ENCODE assay signal across 18 cellular contexts in the genomic region with DNA sequence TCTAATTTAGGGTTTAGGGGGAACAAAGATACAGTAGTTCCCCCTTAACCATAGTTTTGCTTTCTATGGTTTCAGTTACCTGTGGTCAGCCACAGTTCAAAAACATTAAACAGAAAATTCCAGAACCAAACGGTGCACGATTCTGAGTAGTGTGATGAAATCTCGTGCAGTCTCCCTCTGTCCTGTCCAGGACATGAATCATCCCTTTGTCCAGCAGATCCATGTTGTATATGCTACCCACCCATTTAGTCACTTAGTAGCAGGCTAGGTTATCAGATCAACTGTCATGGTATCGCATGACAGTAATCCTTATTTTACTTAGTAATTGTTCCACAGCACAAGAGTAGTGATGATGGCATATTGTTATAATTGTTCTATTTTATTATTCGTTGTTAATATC.
"Had no signal": no experiment of that assay in that cellular context is flagged by ENCODE, and none has a peak within 500 bp of the region (broad histone marks: within the 10 kb centered on the region; RNA-seq: fewer than 3 reads in every experiment).

No MANE protein-coding gene starts in this region.

- DNase-seq: activated CD4-positive, alpha-beta T cell treated with anti-CD3 and anti-CD28 coated beads, Interleukin-2, amount 50 U/mL, for 1 hour; activated CD4-positive, CD25-positive, alpha-beta regulatory T cell; activated naive CD4-positive, alpha-beta T cell treated with anti-CD3 and anti-CD28 coated beads, Interleukin-2, amount 10 ng/mL, durations not matched to agents 7 days and 5 days; activated T-cell treated with anti-CD3 and anti-CD28 coated beads for 4 hours; adrenal gland; dorsolateral prefrontal cortex; esophagus squamous epithelium; hypothalamus; lower lobe of right lung; midbrain; stimulated activated CD4-positive, alpha-beta T cell treated with anti-CD3 and anti-CD28 coated beads, Interleukin-2, amount 100 ng/mL, for 48 hours; stimulated activated CD8-positive, alpha-beta memory T cell treated with anti-CD3 and anti-CD28 coated beads, Interleukin-4, amount 100 ng/mL, for 48 hours; stimulated activated naive CD8-positive, alpha-beta T cell treated with anti-CD3 and anti-CD28 coated beads, Interleukin-15, Interleukin-2, amounts not matched to agents 100 U/mL and 50 U/mL, for 24 hours; upper lobe of left lung had no signal

- H3K36me3 Mint-ChIP-seq: activated naive CD4-positive, alpha-beta T cell treated with anti-CD3 and anti-CD28 coated beads, Interleukin-2, amount 10 ng/mL, durations not matched to agents 7 days and 5 days; neural progenitor cell had no signal

- H3K4me1 Mint-ChIP-seq: activated naive CD4-positive, alpha-beta T cell treated with anti-CD3 and anti-CD28 coated beads, Interleukin-2, amount 10 ng/mL, durations not matched to agents 7 days and 5 days had no signal

- H3K27ac Mint-ChIP-seq: activated naive CD4-positive, alpha-beta T cell treated with anti-CD3 and anti-CD28 coated beads, Interleukin-2, amount 10 ng/mL, durations not matched to agents 7 days and 5 days; activated T-helper 2 cell treated with anti-CD3 and anti-CD28 coated beads, Interferon-gamma antibody, Interleukin-2, Interleukin-4, amounts not matched to agents 10 μg/mL and 5 μg/mL and 100 μg/mL, durations not matched to agents 14 hours and 24 hours and 36 hours; neural progenitor cell; T-helper 1 cell treated with Interleukin-12 subunit alpha and Interleukin-12 subunit beta and Interleukin-4 antibody, amounts not matched to agents 30 μg/mL and 1 μg/mL, for 36 hours had no signal

- H3K27me3 Mint-ChIP-seq: activated naive CD4-positive, alpha-beta T cell treated with anti-CD3 and anti-CD28 coated beads, Interleukin-2, amount 10 ng/mL, durations not matched to agents 7 days and 5 days had no signal

- H3K9me3 ChIP-seq: adrenal gland, esophagus squamous epithelium, lower lobe of right lung, suprapubic skin, upper lobe of left lung had no signal

- ATAC-seq: lower lobe of right lung; stimulated activated naive CD8-positive, alpha-beta T cell treated with anti-CD3 and anti-CD28 coated beads, Interleukin-15, Interleukin-2, amounts not matched to agents 100 U/mL and 50 U/mL, for 24 hours had no signal

- H3K4me3 Mint-ChIP-seq: activated naive CD4-positive, alpha-beta T cell treated with anti-CD3 and anti-CD28 coated beads, Interleukin-2, amount 10 ng/mL, durations not matched to agents 7 days and 5 days; neural progenitor cell; T-helper 1 cell treated with Interleukin-12 subunit alpha and Interleukin-12 subunit beta and Interleukin-4 antibody, amounts not matched to agents 30 μg/mL and 1 μg/mL, for 36 hours had no signal
